Comparison of ENCODE assay signal across 20 cellular contexts in the genomic region with DNA sequence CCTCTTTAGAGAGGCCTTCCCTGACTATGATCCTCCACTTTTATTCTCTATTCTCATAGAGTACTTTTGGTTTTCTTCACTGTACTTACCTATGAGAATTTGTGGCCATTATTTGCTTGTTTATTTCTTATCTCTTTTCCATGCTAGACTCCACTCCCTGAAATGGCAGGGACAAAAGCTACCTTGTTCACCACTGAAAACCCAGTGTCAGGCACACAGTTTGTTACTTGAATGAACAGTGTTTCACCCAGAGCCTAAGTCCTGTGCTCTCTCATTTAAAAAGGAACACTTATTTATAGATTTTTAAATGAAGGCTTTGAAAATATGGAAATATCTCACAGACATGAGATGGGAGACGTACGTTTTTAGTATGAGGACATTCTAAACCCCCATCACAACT. TPM values are rescaled to one million over a fixed set of nuclear protein-coding genes. Genes with fewer than 3 reads are reported as not detected.
DNase-seq lines count a peak whose midpoint lies in the region; ATAC-seq and TF ChIP-seq lines count a peak whose summit lies in the region.
"Had no signal": no experiment of that assay in that cellular context is flagged by ENCODE, and none has a peak within 500 bp of the region (broad histone marks: within the 10 kb centered on the region; RNA-seq: fewer than 3 reads in every experiment).

No MANE protein-coding gene starts in this region.

- peaks cover 0 to 4% of the 10 kb centered on the region in 2 donors for H3K36me3 ChIP-seq in lung (ENCODE audit: control insufficient read depth in 2 of 2, insufficient read depth in 2 of 2, low read length in 2 of 2)
- no peaks in the 10 kb centered on the region for H3K36me3 ChIP-seq in aorta (ENCODE audit: control insufficient read depth in 1 of 2, insufficient read depth in 2 of 2, low read length in 1 of 2)

- no peak for ATAC-seq in right cardiac atrium
- no peak for ATAC-seq in left ventricle myocardium superior
- ATAC-seq in lung (ENCODE audit: insufficient read depth, low FRiP score) = no peak
- no peak for ATAC-seq in aorta (ENCODE audit: low FRiP score)
- no peak for ATAC-seq in GM19035 (IDR thresholded peaks at IDR 0.05; ENCODE audit: unreplicated experiment)

- no peak for TF ChIP-seq CTCF in lung (IDR thresholded peaks at IDR 0.05; ENCODE audit: control extremely low read depth, extremely low read depth)

- H3K4me1 ChIP-seq in right cardiac atrium (ENCODE audit: control insufficient read depth, insufficient read depth, low read length) (peaks cover 6% of the 10 kb centered on the region), lung (ENCODE audit: control insufficient read depth in 2 of 2, insufficient read depth in 2 of 2, low read length in 2 of 2) (peaks cover 2 to 10% of the 10 kb centered on the region in 2 donors), aorta (ENCODE audit: control insufficient read depth in 1 of 2, insufficient read depth in 2 of 2, low read length in 2 of 2) (peaks cover 3 to 7% of the 10 kb centered on the region in 2 donors)

- H3K27me3 ChIP-seq in right cardiac atrium (ENCODE audit: control insufficient read depth, insufficient read depth) (no peaks in the 10 kb centered on the region), lung (ENCODE audit: control insufficient read depth, insufficient read depth) (no peaks in the 10 kb centered on the region), aorta (ENCODE audit: control insufficient read depth in 1 of 2, insufficient read depth in 2 of 2, low read length in 1 of 2) (no peaks in the 10 kb centered on the region)

- intact Hi-C loops in right cardiac atrium (cut with DNase I) (loop anchor here in 1 of 4 donors (2.0 to 10.0 kb wide), 2 partner anchors 192 to 416 kb away; no protein-coding TSS in a partner anchor), left ventricle myocardium superior (cut with micrococcal nuclease) (no loop called here), aorta (cut with DNase I) (no loop called here)

- DNase-seq in right cardiac atrium = no peak
- DNase-seq in left ventricle myocardium superior = no peak
- DNase-seq in lung (ENCODE audit: low spot score) = no peak
- no peak for DNase-seq in substantia nigra (lab: John Stamatoyannopoulos, UW)
- no peak for DNase-seq in aorta
- no peak for DNase-seq in GM19238 (ENCODE audit: insufficient read length, low spot score)
- no peak for DNase-seq in cerebellar nuclear complex (lab: John Stamatoyannopoulos, UW)
- DNase-seq: ACHN; activated CD4-positive, alpha-beta T cell treated with anti-CD3 and anti-CD28 coated beads, Interleukin-2, amount 10 ng/mL, durations not matched to agents 7 days and 5 days; activated T-cell treated with anti-CD3 and anti-CD28 coated beads, Interleukin-2, amount 50 U/mL, for 4 hours; amniotic stem cell; DMS53; NCI-H1694; NCI-H510A; SHP77; stimulated activated CD4-positive, alpha-beta T cell treated with anti-CD3 and anti-CD28 coated beads, Interleukin-4, amount 100 ng/mL, for 1 hour had no signal

- H3K9me3 ChIP-seq in right cardiac atrium (ENCODE audit: control insufficient read depth, low read length) = no peaks in the 10 kb centered on the region
- H3K9me3 ChIP-seq in lung (ENCODE audit: control insufficient read depth in 2 of 2, insufficient read depth in 1 of 2, low read length in 1 of 2) = no peaks in the 10 kb centered on the region
- no peaks in the 10 kb centered on the region for H3K9me3 ChIP-seq in aorta (ENCODE audit: control insufficient read depth, low read length)

- peak overlapping the region; percentile 75 for H3K27ac ChIP-seq in right cardiac atrium (ENCODE audit: low read length)
- H3K27ac ChIP-seq in lung (ENCODE audit: low read depth in 1 of 2, low read length in 1 of 2) = peak overlapping the region; percentile 76 to 95
- H3K27ac ChIP-seq in substantia nigra (ENCODE audit: low read depth, low read length, poor library complexity, severe bottlenecking) = peak overlapping the region; percentile 32
- peak overlapping the region; percentile 88 to 96 for H3K27ac ChIP-seq in aorta (ENCODE audit: low read depth in 1 of 2, low read length in 2 of 2)

- H3K4me3 ChIP-seq in right cardiac atrium (ENCODE audit: low read length) (no peak overlapping the region), lung (no peak overlapping the region), aorta (ENCODE audit: low read length in 2 of 2) (no peak overlapping the region)

- WGBS in right cardiac atrium = 90% methylated on average over 2 of the region's 2 CpGs
- 91 to 95% methylated on average over 2 of the region's 2 CpGs for WGBS in lung, 2 donors
- WGBS in aorta, 2 donors = 76 to 77% methylated on average over 2 of the region's 2 CpGs

RNA-seq across cellular contexts. Expression of a gene that starts 47.7 kb away (rescaled TPM):
- total RNA-seq in right cardiac atrium = 10 to 100 TPM in 3 of 4 donors, 1 to 10 TPM in 1; 6.8 to 13.2 (median 11.4) TPM
- 9.8 TPM for polyA plus RNA-seq in right cardiac atrium
- 3.2 TPM for total RNA-seq in left ventricle myocardium superior
- 10 to 100 TPM; 10.3 to 19.2 TPM for total RNA-seq in lung
- polyA plus RNA-seq in lung = 1 to 10 TPM; 5.0 to 6.5 TPM
- total RNA-seq in aorta = 1 to 10 TPM; 3.7 to 4.0 TPM
- 1 to 10 TPM; 1.7 to 2.9 TPM for polyA plus RNA-seq in aorta
- total RNA-seq: activated T-cell treated with anti-CD3 and anti-CD28 coated beads, Interleukin-2, amount 50 U/mL, for 4 hours; G401; osteocyte had no signal
- polyA plus RNA-seq: BJ had no signal

Comparison
In these comparisons a context has a peak if more than half of its experiments do, and no peak if none do; other contexts are left out.
1. H3K27ac ChIP-seq: peak in every context shown above with its lines; median percentile 92 in aorta; 86 in lung; 75 in right cardiac atrium; 32 in substantia nigra.